22 cellular contexts compared by ENCODE assay signal in genomic region chr6:1593958-1594314, GRCh38. TPM values are rescaled to one million over a fixed set of nuclear protein-coding genes. Genes with fewer than 3 reads are reported as not detected.
"Had no signal": no experiment of that assay in that cellular context is flagged by ENCODE, and none has a peak within 500 bp of the region (broad histone marks: within the 10 kb centered on the region; RNA-seq: fewer than 3 reads in every experiment).

No MANE protein-coding gene starts in this region.

- ATAC-seq: activated CD4-positive, alpha-beta T cell treated with anti-CD3 and anti-CD28 coated beads for 36 hours; activated naive CD8-positive, alpha-beta T cell treated with anti-CD3 and anti-CD28 coated beads, Interleukin-2, amount 50 U/mL, for 24 hours; gastrocnemius medialis; left lobe of liver; stimulated activated naive CD8-positive, alpha-beta T cell treated with anti-CD3 and anti-CD28 coated beads, Interleukin-15, Interleukin-2, amounts not matched to agents 100 U/mL and 50 U/mL, for 24 hours had no signal

- H3K4me3 Mint-ChIP-seq: activated CD4-positive, alpha-beta memory T cell treated with anti-CD3 and anti-CD28 coated beads for 36 hours; activated CD4-positive, alpha-beta T cell treated with anti-CD3 and anti-CD28 coated beads for 36 hours; activated naive CD4-positive, alpha-beta T cell treated with anti-CD3 and anti-CD28 coated beads, Interleukin-2, amount 10 ng/mL, durations not matched to agents 7 days and 5 days; activated naive CD8-positive, alpha-beta T cell treated with anti-CD3 and anti-CD28 coated beads, Interleukin-2, amount 50 U/mL, for 24 hours; activated T-cell treated with anti-CD3 and anti-CD28 coated beads, Interleukin-2, amount 50 U/mL, for 24 hours; brain; central memory CD8-positive, alpha-beta T cell had no signal

- H3K4me3 ChIP-seq: colonic mucosa, gastrocnemius medialis, lung, transverse colon, uterus had no signal

- H3K36me3 Mint-ChIP-seq: activated CD4-positive, alpha-beta memory T cell treated with anti-CD3 and anti-CD28 coated beads for 36 hours; activated naive CD4-positive, alpha-beta T cell treated with anti-CD3 and anti-CD28 coated beads, Interleukin-2, amount 10 ng/mL, durations not matched to agents 7 days and 5 days; brain had no signal

- DNase-seq: activated CD4-positive, alpha-beta memory T cell treated with anti-CD3 and anti-CD28 coated beads for 36 hours; activated CD4-positive, alpha-beta T cell treated with anti-CD3 and anti-CD28 coated beads for 36 hours; activated naive CD4-positive, alpha-beta T cell treated with anti-CD3 and anti-CD28 coated beads, Interleukin-2, amount 10 ng/mL, durations not matched to agents 7 days and 5 days; activated naive CD8-positive, alpha-beta T cell treated with anti-CD3 and anti-CD28 coated beads, Interleukin-2, amount 50 U/mL, for 24 hours; activated T-cell treated with anti-CD3 and anti-CD28 coated beads, Interleukin-2, amount 50 U/mL, for 24 hours; anterior cingulate cortex; colonic mucosa; erythroblast; gastrocnemius medialis; kidney; occipital lobe; stimulated activated naive CD8-positive, alpha-beta T cell treated with anti-CD3 and anti-CD28 coated beads, Interleukin-15, Interleukin-2, amounts not matched to agents 100 U/mL and 50 U/mL, for 24 hours; substantia nigra; transverse colon; uterus had no signal

- H3K9me3 Mint-ChIP-seq: activated CD4-positive, alpha-beta memory T cell treated with anti-CD3 and anti-CD28 coated beads for 36 hours; activated naive CD4-positive, alpha-beta T cell treated with anti-CD3 and anti-CD28 coated beads, Interleukin-2, amount 10 ng/mL, durations not matched to agents 7 days and 5 days; activated naive CD8-positive, alpha-beta T cell treated with anti-CD3 and anti-CD28 coated beads, Interleukin-2, amount 50 U/mL, for 24 hours; activated T-cell treated with anti-CD3 and anti-CD28 coated beads, Interleukin-2, amount 50 U/mL, for 24 hours; activated T-helper 2 cell treated with anti-CD3 and anti-CD28 coated beads, Interferon-gamma antibody, Interleukin-2, Interleukin-4, amounts not matched to agents 10 μg/mL and 5 μg/mL and 100 μg/mL, durations not matched to agents 14 hours and 24 hours and 36 hours; central memory CD8-positive, alpha-beta T cell had no signal

- H3K27ac Mint-ChIP-seq: activated CD4-positive, alpha-beta memory T cell treated with anti-CD3 and anti-CD28 coated beads for 36 hours; activated CD4-positive, alpha-beta T cell treated with anti-CD3 and anti-CD28 coated beads for 36 hours; activated naive CD4-positive, alpha-beta T cell treated with anti-CD3 and anti-CD28 coated beads, Interleukin-2, amount 10 ng/mL, durations not matched to agents 7 days and 5 days; activated naive CD8-positive, alpha-beta T cell treated with anti-CD3 and anti-CD28 coated beads, Interleukin-2, amount 50 U/mL, for 24 hours; activated T-cell treated with anti-CD3 and anti-CD28 coated beads, Interleukin-2, amount 50 U/mL, for 24 hours; activated T-helper 2 cell treated with anti-CD3 and anti-CD28 coated beads, Interferon-gamma antibody, Interleukin-2, Interleukin-4, amounts not matched to agents 10 μg/mL and 5 μg/mL and 100 μg/mL, durations not matched to agents 14 hours and 24 hours and 36 hours; brain; progenitor cell of endocrine pancreas had no signal

- H3K36me3 ChIP-seq: colonic mucosa, gastrocnemius medialis, transverse colon, uterus had no signal

- H3K9me3 ChIP-seq: colonic mucosa, gastrocnemius medialis, transverse colon, uterus had no signal

- H3K4me1 ChIP-seq: colonic mucosa, uterus had no signal

- H3K27ac ChIP-seq: colonic mucosa, gastrocnemius medialis, transverse colon, uterus had no signal

RNA-seq across cellular contexts. Expression of gene FOXC1, which starts 15.8 kb away (rescaled TPM):
- total RNA-seq: T-helper 2 cell treated with Interferon-gamma antibody and Interleukin-4, amounts not matched to agents 100 ng/mL and 5 ng/mL, for 36 hours had no signal
